ENCODE assay signal across 1 cellular context in genomic region chr17:68318103-68318991, GRCh38.
A peak's percentile ranks its signal among the peaks of the same experiment; 100 is the strongest.
TF ChIP-seq lines count a peak whose summit lies in the region.

No MANE protein-coding gene starts in this region.

TF ChIP-seq in HepG2, 621 proteins besides CTCF, POLR2A, EP300 and RAD21 (continued from another document and continues in another):
- no peak for TF ChIP-seq E2F2 (CRISPR knock-in tag; IDR thresholded peaks at IDR 0.05; ENCODE audit: borderline replicate concordance)
- TF ChIP-seq ZBTB3 (CRISPR knock-in tag; IDR thresholded peaks at IDR 0.05; ENCODE audit: borderline replicate concordance, low read depth), result no peak
- TF ChIP-seq, protein P1, sequence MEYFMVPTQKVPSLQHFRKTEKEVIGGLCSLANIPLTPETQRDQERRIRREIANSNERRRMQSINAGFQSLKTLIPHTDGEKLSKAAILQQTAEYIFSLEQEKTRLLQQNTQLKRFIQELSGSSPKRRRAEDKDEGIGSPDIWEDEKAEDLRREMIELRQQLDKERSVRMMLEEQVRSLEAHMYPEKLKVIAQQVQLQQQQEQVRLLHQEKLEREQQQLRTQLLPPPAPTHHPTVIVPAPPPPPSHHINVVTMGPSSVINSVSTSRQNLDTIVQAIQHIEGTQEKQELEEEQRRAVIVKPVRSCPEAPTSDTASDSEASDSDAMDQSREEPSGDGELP (IDR thresholded peaks at IDR 0.05; ENCODE audit: borderline replicate concordance, low read depth), result peak; percentile 26; the same call in 1 of the 2 replicates
- TF ChIP-seq ARID3A (IDR thresholded peaks at IDR 0.05; ENCODE audit: low read depth, low read length), result peak; percentile 96
- TF ChIP-seq, protein P2, sequence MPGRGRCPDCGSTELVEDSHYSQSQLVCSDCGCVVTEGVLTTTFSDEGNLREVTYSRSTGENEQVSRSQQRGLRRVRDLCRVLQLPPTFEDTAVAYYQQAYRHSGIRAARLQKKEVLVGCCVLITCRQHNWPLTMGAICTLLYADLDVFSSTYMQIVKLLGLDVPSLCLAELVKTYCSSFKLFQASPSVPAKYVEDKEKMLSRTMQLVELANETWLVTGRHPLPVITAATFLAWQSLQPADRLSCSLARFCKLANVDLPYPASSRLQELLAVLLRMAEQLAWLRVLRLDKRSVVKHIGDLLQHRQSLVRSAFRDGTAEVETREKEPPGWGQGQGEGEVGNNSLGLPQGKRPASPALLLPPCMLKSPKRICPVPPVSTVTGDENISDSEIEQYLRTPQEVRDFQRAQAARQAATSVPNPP (CRISPR knock-in tag; IDR thresholded peaks at IDR 0.05), result no peak
- no peak; the same call in 1 of the 2 replicates for TF ChIP-seq ZNF556 (CRISPR knock-in tag; IDR thresholded peaks at IDR 0.05; ENCODE audit: borderline replicate concordance)
- no peak; the same call in 1 of the 2 replicates for TF ChIP-seq SSRP1 (CRISPR knock-in tag; IDR thresholded peaks at IDR 0.05)
- no peak for TF ChIP-seq ZNF619 (CRISPR knock-in tag; IDR thresholded peaks at IDR 0.05)
- no peak for TF ChIP-seq RNF2 (conservative IDR thresholded peaks at IDR 0.05; ENCODE audit: low read depth)
- no peak; the same call in none of the 2 replicates for TF ChIP-seq MIXL1 (CRISPR knock-in tag; IDR thresholded peaks at IDR 0.05)
- no peak for TF ChIP-seq HDAC6 (IDR thresholded peaks at IDR 0.05; ENCODE audit: low read depth, low read length)
- TF ChIP-seq ZNF737 (CRISPR knock-in tag; IDR thresholded peaks at IDR 0.05; ENCODE audit: borderline replicate concordance), result no peak
- no peak for TF ChIP-seq MLXIP (CRISPR knock-in tag; IDR thresholded peaks at IDR 0.05; ENCODE audit: borderline replicate concordance)
- TF ChIP-seq TGIF2 (CRISPR knock-in tag; IDR thresholded peaks at IDR 0.05), result no peak
- no peak for TF ChIP-seq AKNA (CRISPR knock-in tag; IDR thresholded peaks at IDR 0.05; ENCODE audit: borderline replicate concordance)
- TF ChIP-seq, protein P3, sequence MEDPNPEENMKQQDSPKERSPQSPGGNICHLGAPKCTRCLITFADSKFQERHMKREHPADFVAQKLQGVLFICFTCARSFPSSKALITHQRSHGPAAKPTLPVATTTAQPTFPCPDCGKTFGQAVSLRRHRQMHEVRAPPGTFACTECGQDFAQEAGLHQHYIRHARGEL (CRISPR knock-in tag; IDR thresholded peaks at IDR 0.05), result no peak
- no peak for TF ChIP-seq THAP8 (CRISPR knock-in tag; IDR thresholded peaks at IDR 0.05; ENCODE audit: borderline replicate concordance)
- TF ChIP-seq SAP130 (CRISPR knock-in tag; IDR thresholded peaks at IDR 0.05; ENCODE audit: low read depth), result peak; percentile 78; the same call in 1 of the 2 replicates
- no peak for TF ChIP-seq SETDB1 (CRISPR knock-in tag; IDR thresholded peaks at IDR 0.05; ENCODE audit: borderline replicate concordance)
- no peak for TF ChIP-seq AKAP8 (CRISPR knock-in tag; IDR thresholded peaks at IDR 0.05)
- no peak for TF ChIP-seq RAD51 (IDR thresholded peaks at IDR 0.05; ENCODE audit: borderline replicate concordance)
- no peak for TF ChIP-seq REXO4 (CRISPR knock-in tag; IDR thresholded peaks at IDR 0.05; ENCODE audit: borderline replicate concordance)
- TF ChIP-seq, protein P4, sequence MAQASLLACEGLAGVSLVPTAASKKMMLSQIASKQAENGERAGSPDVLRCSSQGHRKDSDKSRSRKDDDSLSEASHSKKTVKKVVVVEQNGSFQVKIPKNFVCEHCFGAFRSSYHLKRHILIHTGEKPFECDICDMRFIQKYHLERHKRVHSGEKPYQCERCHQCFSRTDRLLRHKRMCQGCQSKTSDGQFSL (CRISPR knock-in tag; IDR thresholded peaks at IDR 0.05), result no peak
- no peak for TF ChIP-seq CC2D1A (CRISPR knock-in tag; IDR thresholded peaks at IDR 0.05)
- no peak for TF ChIP-seq CREB1 (IDR thresholded peaks at IDR 0.05)
- no peak for TF ChIP-seq CREB1 (CRISPR knock-in tag; IDR thresholded peaks at IDR 0.05)
- TF ChIP-seq THYN1 (CRISPR knock-in tag; IDR thresholded peaks at IDR 0.05; ENCODE audit: borderline replicate concordance, low read depth), result no peak; the same call in 1 of the 2 replicates
- no peak for TF ChIP-seq HES4 (CRISPR knock-in tag; IDR thresholded peaks at IDR 0.05; ENCODE audit: borderline replicate concordance)
- TF ChIP-seq SOX6 (IDR thresholded peaks at IDR 0.05), result no peak
- TF ChIP-seq SOX6 (CRISPR knock-in tag; IDR thresholded peaks at IDR 0.05), result peak; percentile 68; the same call in 1 of the 2 replicates
- TF ChIP-seq U2AF2 (IDR thresholded peaks at IDR 0.05; ENCODE audit: low read depth, low read length), result no peak
- peak; percentile 62; the same call in 1 of the 2 replicates for TF ChIP-seq ZNF264 (CRISPR knock-in tag; IDR thresholded peaks at IDR 0.05)
- peak; percentile 73 for TF ChIP-seq SALL1 (CRISPR knock-in tag; IDR thresholded peaks at IDR 0.05)
- peak; percentile 45; the same call in 1 of the 2 replicates for TF ChIP-seq ZKSCAN8 (CRISPR knock-in tag; IDR thresholded peaks at IDR 0.05; ENCODE audit: borderline replicate concordance)
- TF ChIP-seq KLF11 (CRISPR knock-in tag; IDR thresholded peaks at IDR 0.05), result no peak
- no peak for TF ChIP-seq ZNF138 (CRISPR knock-in tag; IDR thresholded peaks at IDR 0.05; ENCODE audit: low read depth)
- TF ChIP-seq FOXP1 (IDR thresholded peaks at IDR 0.05), result 0 out of 2 replicates have a peak, but pooled peaks have one; percentile 9
- 0 out of 2 replicates have a peak, but pooled peaks have one; percentile 61 for TF ChIP-seq FOXP1 (CRISPR knock-in tag; IDR thresholded peaks at IDR 0.05)
- no peak for TF ChIP-seq PCBP1 (IDR thresholded peaks at IDR 0.05; ENCODE audit: borderline replicate concordance, low read depth, low read length)
- 0 out of 2 replicates have a peak, but pooled peaks have one; percentile 34 for TF ChIP-seq ZNF281 (CRISPR knock-in tag; IDR thresholded peaks at IDR 0.05; ENCODE audit: borderline replicate concordance)
- no peak for TF ChIP-seq MAFG (CRISPR knock-in tag; IDR thresholded peaks at IDR 0.05)
- TF ChIP-seq NFRKB (IDR thresholded peaks at IDR 0.05), result no peak
- TF ChIP-seq SMAD3 (CRISPR knock-in tag; IDR thresholded peaks at IDR 0.05), result peak; percentile 25; the same call in 1 of the 2 replicates
- TF ChIP-seq AGO1 (IDR thresholded peaks at IDR 0.05; ENCODE audit: low read depth, low read length, poor library complexity, severe bottlenecking), result no peak
- TF ChIP-seq KMT2B (CRISPR knock-in tag; IDR thresholded peaks at IDR 0.05), result no peak
- TF ChIP-seq, protein P5, sequence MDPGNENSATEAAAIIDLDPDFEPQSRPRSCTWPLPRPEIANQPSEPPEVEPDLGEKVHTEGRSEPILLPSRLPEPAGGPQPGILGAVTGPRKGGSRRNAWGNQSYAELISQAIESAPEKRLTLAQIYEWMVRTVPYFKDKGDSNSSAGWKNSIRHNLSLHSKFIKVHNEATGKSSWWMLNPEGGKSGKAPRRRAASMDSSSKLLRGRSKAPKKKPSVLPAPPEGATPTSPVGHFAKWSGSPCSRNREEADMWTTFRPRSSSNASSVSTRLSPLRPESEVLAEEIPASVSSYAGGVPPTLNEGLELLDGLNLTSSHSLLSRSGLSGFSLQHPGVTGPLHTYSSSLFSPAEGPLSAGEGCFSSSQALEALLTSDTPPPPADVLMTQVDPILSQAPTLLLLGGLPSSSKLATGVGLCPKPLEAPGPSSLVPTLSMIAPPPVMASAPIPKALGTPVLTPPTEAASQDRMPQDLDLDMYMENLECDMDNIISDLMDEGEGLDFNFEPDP (CRISPR knock-in tag; conservative IDR thresholded peaks at IDR 0.05), result no peak
- no peak for TF ChIP-seq RFXANK (CRISPR knock-in tag; IDR thresholded peaks at IDR 0.05)
